13 cellular contexts compared by ENCODE assay signal in the genomic region with DNA sequence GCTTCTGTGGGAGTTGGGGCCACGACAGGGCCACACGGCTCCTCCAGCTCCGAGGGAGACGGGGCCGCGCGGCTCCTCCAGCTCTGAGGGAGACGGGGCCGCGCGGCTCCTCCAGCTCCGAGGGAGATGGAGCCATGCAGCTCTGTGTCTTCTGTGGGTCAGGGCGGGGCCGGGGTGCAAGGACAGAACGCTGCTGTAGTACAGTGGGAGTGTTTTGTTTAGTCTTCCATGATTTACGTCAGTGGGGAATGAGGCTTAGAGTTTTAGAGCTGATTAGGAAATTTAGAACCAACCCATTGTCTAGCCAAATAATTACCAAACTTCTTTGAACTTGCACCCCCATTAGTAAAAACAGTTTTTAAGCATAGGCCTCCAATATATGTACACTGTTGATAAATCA.
"Had no signal": no experiment of that assay in that cellular context is flagged by ENCODE, and none has a peak within 500 bp of the region (broad histone marks: within the 10 kb centered on the region; RNA-seq: fewer than 3 reads in every experiment).

No MANE protein-coding gene starts in this region.

- H3K27ac ChIP-seq: heart left ventricle, left lung, psoas muscle, sigmoid colon, skin epidermis had no signal

- ATAC-seq: heart left ventricle; left lung; natural killer cell treated with Interleukin-12 subunit alpha and Interleukin-12 subunit beta and Interleukin-15 and Interleukin-18, amount 100 ng/mL, for 72 hours; psoas muscle had no signal

- H3K9me3 ChIP-seq: heart left ventricle, left lung, psoas muscle, sigmoid colon had no signal

- H3K4me3 ChIP-seq: heart left ventricle, left lung, psoas muscle, sigmoid colon, skin epidermis had no signal

- DNase-seq: hippocampal formation; kidney glomerular epithelial cell; mammary epithelial cell; retina; sigmoid colon; stimulated activated CD4-positive, alpha-beta T cell treated with anti-CD3 and anti-CD28 coated beads, Interleukin-12 subunit alpha, Interleukin-12 subunit beta, amount 100 ng/mL, for 4 hours; stimulated activated naive CD4-positive, alpha-beta T cell; trophoblast cell had no signal

- H3K27me3 ChIP-seq: heart left ventricle, left lung, sigmoid colon had no signal

- H3K4me1 ChIP-seq: heart left ventricle, left lung, psoas muscle, sigmoid colon had no signal
